Comparison of ENCODE assay signal across 8 cellular contexts in genomic region chr6:27472182-27472616, GRCh38. TPM values are rescaled to one million over a fixed set of nuclear protein-coding genes. Genes with fewer than 3 reads are reported as not detected.
A peak's percentile ranks its signal among the peaks of the same experiment; 100 is the strongest.
DNase-seq lines count a peak whose midpoint lies in the region; ATAC-seq, FAIRE-seq and TF ChIP-seq lines count a peak whose summit lies in the region.

No MANE protein-coding gene starts in this region.

- DNase-seq in GM12891 (ENCODE audit: insufficient read length, low spot score) (peak; percentile 19), NB4 (ENCODE audit: low read depth) (peak; percentile 87), T-helper 1 cell (peak; percentile 30 to 83 (median 57)), iPS-NIHi7 (ENCODE audit: extremely low spot score) (peak; percentile 29), smooth muscle cell (lab: John Stamatoyannopoulos, UW; ENCODE audit: unreplicated experiment) (no peak), D721Med (ENCODE audit: insufficient read length, low spot score) (no peak)

- no peaks in the 10 kb centered on the region for H3F3A ChIP-seq in smooth muscle cell (ENCODE audit: low read depth)

- peak overlapping the region; percentile 91 for H3K4me2 ChIP-seq in smooth muscle cell

- TF ChIP-seq POLR2A in GM12891 (IDR thresholded peaks at IDR 0.05; ENCODE audit: low read depth, low read length) (no peak), NB4 (IDR thresholded peaks at IDR 0.05; ENCODE audit: extremely low read depth, insufficient read length) (no peak)

- H3K27ac Mint-ChIP-seq in brain = peak overlapping the region; percentile 83 to 96 (median 95)

- no peaks in the 10 kb centered on the region for H4K20me1 ChIP-seq in smooth muscle cell (ENCODE audit: low read depth)

- peaks cover 14% of the 10 kb centered on the region for H3K4me1 ChIP-seq in smooth muscle cell (ENCODE audit: low read depth)

- WGBS in smooth muscle cell (ENCODE audit: low lambda C conversion rate) = 4% methylated on average over 13 of the region's 13 CpGs

- H3K4me3 ChIP-seq in NB4 (ENCODE audit: low read depth, low read length) = peak overlapping the region; percentile 96
- H3K4me3 ChIP-seq in smooth muscle cell = peak overlapping the region; percentile 64

- peaks cover 11% of the 10 kb centered on the region for H3K36me3 ChIP-seq in smooth muscle cell (ENCODE audit: low read depth)

- peak; percentile 84 for FAIRE-seq in GM12891 (lab: Jason Lieb, UNC)
- no peak for FAIRE-seq in D721Med (lab: Jason Lieb, UNC)

- peak overlapping the region; percentile 82 for H3K9ac ChIP-seq in smooth muscle cell (ENCODE audit: low read depth)

- H3K36me3 Mint-ChIP-seq in brain = peaks cover 34% of the 10 kb centered on the region

- no peaks in the 10 kb centered on the region for H3K27me3 ChIP-seq in smooth muscle cell (ENCODE audit: low read depth)

- ATAC-seq in HG02571 (IDR thresholded peaks at IDR 0.05; ENCODE audit: unreplicated experiment) = peak; percentile 40

- peaks cover 58% of the 10 kb centered on the region for H3K4me1 Mint-ChIP-seq in brain

- TF ChIP-seq CTCF in NB4 (IDR thresholded peaks at IDR 0.05; ENCODE audit: low read depth, low read length) (no peak), brain (conservative IDR thresholded peaks at IDR 0.05) (no peak), smooth muscle cell (IDR thresholded peaks at IDR 0.05; ENCODE audit: borderline replicate concordance, insufficient read depth, poor library complexity, severe bottlenecking) (no peak), D721Med (IDR thresholded peaks at IDR 0.05; ENCODE audit: insufficient read depth, missing control alignments) (no peak)

- H3K79me2 ChIP-seq in smooth muscle cell (ENCODE audit: low read depth) = peaks cover 29% of the 10 kb centered on the region

- H2AFZ ChIP-seq in smooth muscle cell (ENCODE audit: low read depth) = peak overlapping the region; percentile 60

- H3K27ac ChIP-seq in smooth muscle cell (ENCODE audit: low read depth) = peak overlapping the region; percentile 73

- peaks cover 22% of the 10 kb centered on the region for H3K27me3 Mint-ChIP-seq in brain

- H3K9me3 ChIP-seq in smooth muscle cell (replicated peaks; ENCODE audit: low read depth) = no peaks in the 10 kb centered on the region

- peak overlapping the region; percentile 90 to 94 (median 92) for H3K4me3 Mint-ChIP-seq in brain

- peaks cover 0 to 10% (median 3%) of the 10 kb centered on the region in 5 experiments for H3K9me3 Mint-ChIP-seq in brain

TF ChIP-seq in GM12891, 5 proteins besides CTCF, POLR2A, EP300 and RAD21:
- TF ChIP-seq PAX5 (IDR thresholded peaks at IDR 0.05; ENCODE audit: insufficient read depth, low read length, severe bottlenecking) (no peak), SPI1 (IDR thresholded peaks at IDR 0.05; ENCODE audit: low read depth, low read length) (no peak), TAF1 (IDR thresholded peaks at IDR 0.05; ENCODE audit: low read depth, low read length) (no peak), POLR2AphosphoS5 (IDR thresholded peaks at IDR 0.05; ENCODE audit: low read depth, low read length) (no peak), POU2F2 (IDR thresholded peaks at IDR 0.05; ENCODE audit: low read depth, low read length) (no peak)

RNA-seq across cellular contexts. Expression of gene ZNF184, which starts 0.7 kb away (rescaled TPM):
- polyA plus RNA-seq in GM12891 (2012; ENCODE audit: low read depth, missing spikeins) = 2.2 TPM
- polyA plus RNA-seq in brain (ENCODE audit: insufficient read depth, low read depth, low replicate concordance) = 6.2 TPM
- total RNA-seq in smooth muscle cell = 9.9 and 19.5 TPM in 2 replicates
- polyA plus RNA-seq in smooth muscle cell = 6.6 and 7.8 TPM in 2 replicates

Comparison
In these comparisons a context has a peak if more than half of its experiments do, and no peak if none do; other contexts are left out.
1. DNase-seq: peak in GM12891 (single experiment), NB4 (single experiment), T-helper 1 cell (5 of 5) and iPS-NIHi7 (single experiment); none in smooth muscle cell (single experiment) and D721Med (single experiment).